ENCODE assay signal across 8 cellular contexts in the genomic region with DNA sequence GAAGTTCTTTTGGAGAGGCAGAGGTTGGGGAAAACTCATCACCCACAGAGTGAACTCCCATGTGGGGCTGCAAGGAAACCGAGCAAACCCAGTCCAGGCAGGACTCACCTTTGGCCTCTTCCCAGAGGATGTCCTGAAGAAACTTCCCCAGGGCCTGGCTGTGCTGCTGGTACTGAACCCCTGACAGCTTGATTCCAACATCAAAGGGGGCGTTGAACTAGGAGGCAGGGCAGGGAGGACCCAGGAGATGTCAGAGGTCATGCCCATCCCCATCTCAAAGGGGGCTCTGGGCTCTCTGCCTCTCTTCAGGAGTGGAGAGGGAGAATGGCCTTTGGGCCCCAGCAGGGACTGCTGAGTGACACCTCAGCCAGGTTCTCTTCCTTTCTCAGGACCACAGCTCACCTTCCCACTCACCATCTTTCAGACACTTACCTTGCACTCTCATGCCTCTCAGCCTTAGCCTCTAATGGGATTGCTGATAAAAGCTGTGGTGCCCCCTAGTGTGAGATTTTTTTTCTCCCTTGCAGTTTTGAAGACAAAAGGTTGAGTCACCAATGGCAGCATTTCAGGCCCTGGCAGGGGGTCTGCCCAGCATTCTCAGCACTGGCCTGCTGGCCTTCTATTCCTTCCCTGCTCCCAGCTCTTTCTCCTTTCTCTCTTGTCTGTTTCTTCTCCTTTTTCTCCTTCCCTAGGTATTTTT. TPM values are rescaled to one million over a fixed set of nuclear protein-coding genes. Genes with fewer than 3 reads are reported as not detected.
DNase-seq lines count a peak whose midpoint lies in the region; ATAC-seq and TF ChIP-seq lines count a peak whose summit lies in the region.

No MANE protein-coding gene starts in this region.

- H3K4me1 Mint-ChIP-seq in activated T-helper 17 cell treated with anti-CD3 and anti-CD28 coated beads, Interleukin-2, amount 50 U/mL, for 72 hours = peaks cover 35% of the 10 kb centered on the region

- H3K27ac ChIP-seq in DND-41 (ENCODE audit: low read length) = no peak overlapping the region

- H3K36me3 ChIP-seq in DND-41 (ENCODE audit: insufficient read depth, low read length) = peaks cover 59% of the 10 kb centered on the region

- no peaks in the 10 kb centered on the region for H3K9me3 Mint-ChIP-seq in activated T-helper 17 cell treated with anti-CD3 and anti-CD28 coated beads, Interleukin-2, amount 50 U/mL, for 72 hours

- peaks cover 77% of the 10 kb centered on the region for H3K36me3 Mint-ChIP-seq in activated T-helper 17 cell treated with anti-CD3 and anti-CD28 coated beads, Interleukin-2, amount 50 U/mL, for 72 hours (ENCODE audit: low read depth)

- H3K4me3 ChIP-seq in DND-41 (ENCODE audit: low read depth in 1 of 2, low read length in 2 of 2) = no peak overlapping the region
- no peak overlapping the region for H3K4me3 ChIP-seq in Jurkat, Clone E6-1 (ENCODE audit: low read length)

- peak overlapping the region; percentile 74 for H3K27ac Mint-ChIP-seq in activated T-helper 17 cell treated with anti-CD3 and anti-CD28 coated beads, Interleukin-2, amount 50 U/mL, for 72 hours

- H3K79me2 ChIP-seq in DND-41 (ENCODE audit: insufficient read depth, low read length) = no peaks in the 10 kb centered on the region

- H3K27me3 ChIP-seq in DND-41 (ENCODE audit: insufficient read depth, low read length, poor library complexity) = no peaks in the 10 kb centered on the region

- no peaks in the 10 kb centered on the region for H3K9me3 ChIP-seq in DND-41 (ENCODE audit: insufficient read depth, low read length, severe bottlenecking)

- peak; percentile 63 for DNase-seq in DND-41
- DNase-seq in Jurkat, Clone E6-1 (ENCODE audit: low read depth, low spot score) = peak; percentile 52
- DNase-seq in iPS-NIHi11 (ENCODE audit: low spot score) = peak; percentile 77
- DNase-seq in DMS153 treated with DMSO at 0.1 percent for 48 hours (lab: John Stamatoyannopoulos, UW; ENCODE audit: unreplicated experiment) = no peak
- DNase-seq in SHP77 (lab: John Stamatoyannopoulos, UW) = no peak

- no peaks in the 10 kb centered on the region for H3K27me3 Mint-ChIP-seq in activated T-helper 17 cell treated with anti-CD3 and anti-CD28 coated beads, Interleukin-2, amount 50 U/mL, for 72 hours

- H2AFZ ChIP-seq in DND-41 (ENCODE audit: low read depth, low read length) = no peak overlapping the region

- no peak overlapping the region for H3K4me2 ChIP-seq in DND-41 (ENCODE audit: insufficient read depth, low read length)

- 0 out of 2 replicates have a peak, but pooled peaks cover 5% of the 10 kb centered on the region for H4K20me1 ChIP-seq in DND-41 (ENCODE audit: insufficient read depth, low read length)

- peak; percentile 80 for TF ChIP-seq CTCF in DND-41 (IDR thresholded peaks at IDR 0.05; ENCODE audit: borderline replicate concordance, extremely low read depth, low read length, poor library complexity, severe bottlenecking)

- no peaks in the 10 kb centered on the region for H3K4me1 ChIP-seq in DND-41 (ENCODE audit: insufficient read depth, low read length)

- no peak overlapping the region for H3K4me3 Mint-ChIP-seq in activated T-helper 17 cell treated with anti-CD3 and anti-CD28 coated beads, Interleukin-2, amount 50 U/mL, for 72 hours

- ATAC-seq in DND-41 (ENCODE audit: insufficient read depth, low read depth) (peak; percentile 85), HG02763 (IDR thresholded peaks at IDR 0.05; ENCODE audit: unreplicated experiment) (no peak), GM19467 (IDR thresholded peaks at IDR 0.05; ENCODE audit: unreplicated experiment) (no peak)
- peak; percentile 26 for ATAC-seq in activated T-helper 17 cell treated with anti-CD3 and anti-CD28 coated beads, Interleukin-2, amount 50 U/mL, for 72 hours (replicated peaks)

- no peak overlapping the region for H3K9ac ChIP-seq in DND-41 (ENCODE audit: low read depth, low read length)

RNA-seq across cellular contexts. Expression of gene GHRL, which starts 6.0 kb away (rescaled TPM):
- polyA plus RNA-seq in Jurkat, Clone E6-1 (2012; ENCODE audit: insufficient read depth, insufficient read length) = 2.2 TPM
- total RNA-seq in activated T-helper 17 cell treated with anti-CD3 and anti-CD28 coated beads, Interleukin-2, amount 50 U/mL, for 72 hours = under 1 TPM; 0.34 to 0.58 TPM

RNA-seq across cellular contexts. Expression of gene SEC13, which starts 34.2 kb away (rescaled TPM):
- 208 TPM for polyA plus RNA-seq in Jurkat, Clone E6-1 (2012; ENCODE audit: insufficient read depth, insufficient read length)
- total RNA-seq in activated T-helper 17 cell treated with anti-CD3 and anti-CD28 coated beads, Interleukin-2, amount 50 U/mL, for 72 hours = 100 to 1,000 TPM in 1 of 2 donors, 10 to 100 TPM in 1; 69.5 to 104 TPM

RNA-seq across cellular contexts. Expression of gene TATDN2, which starts 38.5 kb away (rescaled TPM):
- polyA plus RNA-seq in Jurkat, Clone E6-1 (2012; ENCODE audit: insufficient read depth, insufficient read length) = 31.2 TPM
- total RNA-seq in activated T-helper 17 cell treated with anti-CD3 and anti-CD28 coated beads, Interleukin-2, amount 50 U/mL, for 72 hours = 10 to 100 TPM; 56.7 to 71.7 TPM

Comparison
In these comparisons a context has a peak if more than half of its experiments do, and no peak if none do; other contexts are left out.
1. ATAC-seq: peak in DND-41 (single experiment) and activated T-helper 17 cell treated with anti-CD3 and anti-CD28 coated beads, Interleukin-2, amount 50 U/mL, for 72 hours (single experiment); none in HG02763 (single experiment) and GM19467 (single experiment).
2. DNase-seq: peak in DND-41 (single experiment), Jurkat, Clone E6-1 (single experiment) and iPS-NIHi11 (single experiment); none in DMS153 treated with DMSO at 0.1 percent for 48 hours (single experiment) and SHP77 (0 of 2).